In genomic region chr20:58321205-58321604, GRCh38 we compare ENCODE assay signal across 15 cellular contexts. TPM values are rescaled to one million over a fixed set of nuclear protein-coding genes. Genes with fewer than 3 reads are reported as not detected.
DNase-seq lines count a peak whose midpoint lies in the region; ATAC-seq lines count a peak whose summit lies in the region.
"Had no signal": no experiment of that assay in that cellular context is flagged by ENCODE, and none has a peak within 500 bp of the region (broad histone marks: within the 10 kb centered on the region; RNA-seq: fewer than 3 reads in every experiment).

No MANE protein-coding gene starts in this region.

- no peaks in the 10 kb centered on the region for H3K9me3 Mint-ChIP-seq in activated naive CD8-positive, alpha-beta T cell (ENCODE audit: low read depth)
- no peaks in the 10 kb centered on the region for H3K9me3 Mint-ChIP-seq in activated naive CD8-positive, alpha-beta T cell treated with anti-CD3 and anti-CD28 coated beads for 36 hours
- no peaks in the 10 kb centered on the region for H3K9me3 Mint-ChIP-seq in naive thymus-derived CD8-positive, alpha-beta T cell
- H3K9me3 Mint-ChIP-seq: CD4-positive, alpha-beta memory T cell had no signal

- no peak for DNase-seq in activated naive CD8-positive, alpha-beta T cell treated with anti-CD3 and anti-CD28 coated beads for 36 hours
- DNase-seq in T-helper 17 cell (no peak), HCEC 1CT (no peak)
- DNase-seq in naive thymus-derived CD8-positive, alpha-beta T cell, result peak in 2 of 10 donors; percentile 30 to 40
- DNase-seq: C1 segment of cervical spinal cord; CD4-positive, alpha-beta memory T cell; COR-L47; DMS153; DMS79 treated with DMSO at 0.1 percent for 48 hours; GDM1 had no signal

- H3K36me3 Mint-ChIP-seq in activated naive CD8-positive, alpha-beta T cell, result peaks cover 17% of the 10 kb centered on the region
- H3K36me3 Mint-ChIP-seq in activated naive CD8-positive, alpha-beta T cell treated with anti-CD3 and anti-CD28 coated beads for 36 hours, result peaks cover 29% of the 10 kb centered on the region
- H3K36me3 Mint-ChIP-seq in T-helper 17 cell (ENCODE audit: low read depth), result peaks cover 9% of the 10 kb centered on the region
- peaks cover 4 to 47% (median 13%) of the 10 kb centered on the region in 3 donors for H3K36me3 Mint-ChIP-seq in naive thymus-derived CD8-positive, alpha-beta T cell

- POLR2A ChIA-PET in naive thymus-derived CD8-positive, alpha-beta T cell (lab: Charles Lee), result interaction anchor here (1.1 kb wide), 1 partner anchor 17 kb away, joined by 3 read pairs; no protein-coding TSS in a partner anchor

- ATAC-seq in T-helper 17 cell (peak; percentile 48), GM21390 (IDR thresholded peaks at IDR 0.05; ENCODE audit: unreplicated experiment) (no peak), HG03095 (IDR thresholded peaks at IDR 0.05; ENCODE audit: unreplicated experiment) (no peak)
- peak; percentile 87 to 88 for ATAC-seq in naive thymus-derived CD8-positive, alpha-beta T cell
- ATAC-seq: HCT116 had no signal

- H3K27ac Mint-ChIP-seq in activated naive CD8-positive, alpha-beta T cell, result peak overlapping the region; percentile 6
- H3K27ac Mint-ChIP-seq in activated naive CD8-positive, alpha-beta T cell treated with anti-CD3 and anti-CD28 coated beads for 36 hours, result no peak overlapping the region
- H3K27ac Mint-ChIP-seq in T-helper 17 cell, result no peak overlapping the region
- H3K27ac Mint-ChIP-seq in naive thymus-derived CD8-positive, alpha-beta T cell, result peak overlapping the region in 2 of 10 donors; percentile 27 to 43
- H3K27ac Mint-ChIP-seq: B cell had no signal

- H3K4me3 Mint-ChIP-seq in activated naive CD8-positive, alpha-beta T cell, result peak overlapping the region; percentile 10
- H3K4me3 Mint-ChIP-seq in activated naive CD8-positive, alpha-beta T cell treated with anti-CD3 and anti-CD28 coated beads for 36 hours, result no peak overlapping the region
- H3K4me3 Mint-ChIP-seq in T-helper 17 cell, result no peak overlapping the region
- H3K4me3 Mint-ChIP-seq in naive thymus-derived CD8-positive, alpha-beta T cell, result peak overlapping the region in 7 of 10 donors; percentile 19 to 59 (median 40)
- H3K4me3 Mint-ChIP-seq: B cell had no signal

- H3K27me3 Mint-ChIP-seq in activated naive CD8-positive, alpha-beta T cell, result no peaks in the 10 kb centered on the region
- H3K27me3 Mint-ChIP-seq in activated naive CD8-positive, alpha-beta T cell treated with anti-CD3 and anti-CD28 coated beads for 36 hours, result no peaks in the 10 kb centered on the region
- no peaks in the 10 kb centered on the region for H3K27me3 Mint-ChIP-seq in T-helper 17 cell
- no peaks in the 10 kb centered on the region for H3K27me3 Mint-ChIP-seq in naive thymus-derived CD8-positive, alpha-beta T cell
- H3K27me3 Mint-ChIP-seq: B cell; CD4-positive, alpha-beta memory T cell had no signal

- H3K4me1 Mint-ChIP-seq in activated naive CD8-positive, alpha-beta T cell (ENCODE audit: low read depth), result peaks cover 64% of the 10 kb centered on the region
- peaks cover 48% of the 10 kb centered on the region for H3K4me1 Mint-ChIP-seq in activated naive CD8-positive, alpha-beta T cell treated with anti-CD3 and anti-CD28 coated beads for 36 hours
- peaks cover 46% of the 10 kb centered on the region for H3K4me1 Mint-ChIP-seq in T-helper 17 cell
- H3K4me1 Mint-ChIP-seq in naive thymus-derived CD8-positive, alpha-beta T cell, result peaks cover 27 to 67% (median 64%) of the 10 kb centered on the region in 4 donors

- no peaks in the 10 kb centered on the region for H3K9me3 ChIP-seq in T-helper 17 cell (ENCODE audit: control insufficient read depth, low read length, poor library complexity, severe bottlenecking)

RNA-seq across cellular contexts. Expression of gene RAB22A, which starts 11.7 kb away (rescaled TPM):
- total RNA-seq in activated naive CD8-positive, alpha-beta T cell treated with anti-CD3 and anti-CD28 coated beads for 36 hours, result 10 to 100 TPM; 12.8 to 13.9 TPM
- 10 to 100 TPM; 21.7 to 22.4 TPM for total RNA-seq in T-helper 17 cell
- 10 to 100 TPM; 22.4 to 23.3 TPM for total RNA-seq in naive thymus-derived CD8-positive, alpha-beta T cell
- 10 to 100 TPM; 11.0 to 13.7 (median 12.3) TPM for polyA plus RNA-seq in naive thymus-derived CD8-positive, alpha-beta T cell

Comparison
In these comparisons a context has a peak if more than half of its experiments do, and no peak if none do; other contexts are left out.
1. H3K4me3 Mint-ChIP-seq: peak in activated naive CD8-positive, alpha-beta T cell (single experiment) and naive thymus-derived CD8-positive, alpha-beta T cell (7 of 10); none in activated naive CD8-positive, alpha-beta T cell treated with anti-CD3 and anti-CD28 coated beads for 36 hours (single experiment) and T-helper 17 cell (single experiment).
2. ATAC-seq: peak in T-helper 17 cell (single experiment) and naive thymus-derived CD8-positive, alpha-beta T cell (2 of 2); none in GM21390 (single experiment) and HG03095 (single experiment).